14 cellular contexts compared by ENCODE assay signal in the genomic region with DNA sequence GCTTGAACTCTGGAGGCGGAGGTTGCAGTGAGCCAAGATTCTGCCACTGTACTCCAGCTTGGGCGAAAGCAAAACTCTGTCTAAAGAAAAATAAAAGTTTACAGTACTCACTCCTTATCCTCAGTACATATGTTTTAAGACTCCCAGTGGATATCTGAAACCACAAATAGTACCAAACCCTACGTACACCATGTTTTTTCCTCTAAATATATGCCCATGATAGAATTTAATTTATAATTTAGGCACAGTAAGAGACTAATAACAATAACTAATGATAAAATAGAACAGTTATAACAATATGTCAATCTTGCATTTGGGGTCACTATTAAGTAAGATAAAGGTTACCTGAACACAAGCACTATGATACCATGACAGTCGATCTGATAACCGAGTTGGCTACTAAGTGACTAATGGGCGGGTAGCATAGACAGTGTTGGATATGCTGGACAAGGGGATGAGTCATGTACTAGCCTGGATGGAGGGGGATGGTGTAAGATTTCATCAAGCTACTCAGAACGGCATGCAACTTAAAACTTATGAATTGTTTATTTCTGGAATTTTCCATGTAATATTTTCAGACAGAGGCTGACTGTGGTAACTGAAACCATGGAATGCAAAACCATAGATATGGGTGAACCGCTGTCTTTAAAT. TPM values are rescaled to one million over a fixed set of nuclear protein-coding genes. Genes with fewer than 3 reads are reported as not detected.
A peak's percentile ranks its signal among the peaks of the same experiment; 100 is the strongest.
DNase-seq lines count a peak whose midpoint lies in the region; ATAC-seq and TF ChIP-seq lines count a peak whose summit lies in the region.
"Had no signal": no experiment of that assay in that cellular context is flagged by ENCODE, and none has a peak within 500 bp of the region (broad histone marks: within the 10 kb centered on the region; RNA-seq: fewer than 3 reads in every experiment).

No MANE protein-coding gene starts in this region.

- no peaks in the 10 kb centered on the region for H3K9me3 ChIP-seq in endodermal cell (ENCODE audit: control insufficient read depth, low read length)
- H3K9me3 ChIP-seq: ascending aorta, thoracic aorta had no signal

- H2AK5ac ChIP-seq in mesendoderm (ENCODE audit: low read length) = no peak overlapping the region

- no peak overlapping the region for H3K4ac ChIP-seq in mesendoderm (ENCODE audit: low read depth, low read length)

- no peak overlapping the region for H4K5ac ChIP-seq in mesendoderm (ENCODE audit: low read length)

- peaks cover 46% of the 10 kb centered on the region for H3K36me3 Mint-ChIP-seq in endodermal cell (ENCODE audit: low read depth)
- H3K36me3 Mint-ChIP-seq in osteocyte (ENCODE audit: unreplicated experiment) = peaks cover 33% of the 10 kb centered on the region
- peaks cover 25% of the 10 kb centered on the region for H3K36me3 Mint-ChIP-seq in activated T-cell treated with anti-CD3 and anti-CD28 coated beads, Interleukin-2, amount 50 U/mL, for 4 hours (ENCODE audit: insufficient read depth)

- H3K4me3 ChIP-seq in endodermal cell (ENCODE audit: low read length) (peak overlapping the region; percentile 10), mesendoderm (ENCODE audit: low read length) (no peak overlapping the region)
- H3K4me3 ChIP-seq: ascending aorta, thoracic aorta had no signal

- no peak overlapping the region for H2BK15ac ChIP-seq in mesendoderm (replicated peaks; ENCODE audit: low read depth)

- no peak overlapping the region for H3K23ac ChIP-seq in mesendoderm (ENCODE audit: low read length)

- H3K9ac ChIP-seq in endodermal cell (ENCODE audit: extremely low read depth, low read length, poor library complexity, severe bottlenecking) = no peak overlapping the region
- H3K9ac ChIP-seq in mesendoderm (ENCODE audit: low read length) = no peak overlapping the region

- no peak overlapping the region for H3K27ac ChIP-seq in endodermal cell (ENCODE audit: low read depth, low read length)
- no peak overlapping the region for H3K27ac ChIP-seq in mesendoderm (ENCODE audit: low read depth, low read length)
- H3K27ac ChIP-seq: ascending aorta, thoracic aorta had no signal

- no peaks in the 10 kb centered on the region for H3K79me2 ChIP-seq in mesendoderm (ENCODE audit: control insufficient read depth, insufficient read depth, low read length)

- H3K27me3 ChIP-seq in endodermal cell (ENCODE audit: control insufficient read depth, insufficient read depth, low read length, poor library complexity, severe bottlenecking) (no peaks in the 10 kb centered on the region), mesendoderm (ENCODE audit: insufficient read depth, low read length, poor library complexity) (no peaks in the 10 kb centered on the region)
- H3K27me3 ChIP-seq: ascending aorta had no signal

- peaks cover 2% of the 10 kb centered on the region for H3K9me3 Mint-ChIP-seq in endodermal cell
- no peaks in the 10 kb centered on the region for H3K9me3 Mint-ChIP-seq in osteocyte (ENCODE audit: unreplicated experiment)
- H3K9me3 Mint-ChIP-seq in activated T-cell treated with anti-CD3 and anti-CD28 coated beads, Interleukin-2, amount 50 U/mL, for 4 hours = no peaks in the 10 kb centered on the region
- H3K9me3 Mint-ChIP-seq: naive B cell had no signal

- no peaks in the 10 kb centered on the region for H3K79me1 ChIP-seq in mesendoderm (ENCODE audit: low read length)

- no peak overlapping the region for H3K27ac Mint-ChIP-seq in endodermal cell
- peak overlapping the region; percentile 50 for H3K27ac Mint-ChIP-seq in osteocyte (ENCODE audit: unreplicated experiment)
- H3K27ac Mint-ChIP-seq: naive B cell had no signal

- TF ChIP-seq CTCF in endodermal cell (conservative IDR thresholded peaks at IDR 0.05) = no peak
- no peak for TF ChIP-seq CTCF in osteocyte (IDR thresholded peaks at IDR 0.05)

- H3K27me3 Mint-ChIP-seq in endodermal cell (ENCODE audit: insufficient read depth) (no peaks in the 10 kb centered on the region), osteocyte (ENCODE audit: unreplicated experiment) (no peaks in the 10 kb centered on the region)
- H3K27me3 Mint-ChIP-seq in activated T-cell treated with anti-CD3 and anti-CD28 coated beads, Interleukin-2, amount 50 U/mL, for 4 hours (ENCODE audit: low read depth) = no peaks in the 10 kb centered on the region
- H3K27me3 Mint-ChIP-seq: naive B cell had no signal

- H3K4me2 ChIP-seq in mesendoderm (ENCODE audit: low read length) = no peak overlapping the region

- H3K4me1 ChIP-seq in endodermal cell (ENCODE audit: control insufficient read depth, insufficient read depth, low read length) = no peaks in the 10 kb centered on the region
- H3K4me1 ChIP-seq in mesendoderm (ENCODE audit: control insufficient read depth, low read depth, low read length) = no peaks in the 10 kb centered on the region
- H3K4me1 ChIP-seq: ascending aorta had no signal

- H3K4me1 Mint-ChIP-seq in endodermal cell (no peaks in the 10 kb centered on the region), osteocyte (ENCODE audit: unreplicated experiment) (peaks cover 12% of the 10 kb centered on the region)
- no peaks in the 10 kb centered on the region for H3K4me1 Mint-ChIP-seq in activated T-cell treated with anti-CD3 and anti-CD28 coated beads, Interleukin-2, amount 50 U/mL, for 4 hours (ENCODE audit: low read depth)
- H3K4me1 Mint-ChIP-seq: naive B cell had no signal

- no peak for ATAC-seq in activated T-cell treated with anti-CD3 and anti-CD28 coated beads, Interleukin-2, amount 50 U/mL, for 4 hours
- ATAC-seq in GM21360 (IDR thresholded peaks at IDR 0.05; ENCODE audit: unreplicated experiment) = no peak

- DNase-seq in Daoy (ENCODE audit: low read depth) (peak; percentile 91), RKO (ENCODE audit: low spot score) (peak; percentile 58), endodermal cell (no peak), osteocyte (ENCODE audit: extremely low spot score, unreplicated experiment) (no peak), mesendoderm (no peak), kidney glomerular epithelial cell (lab: John Stamatoyannopoulos, UW) (no peak)
- DNase-seq in activated T-cell treated with anti-CD3 and anti-CD28 coated beads, Interleukin-2, amount 50 U/mL, for 4 hours = no peak
- DNase-seq: activated CD8-positive, alpha-beta memory T cell treated with anti-CD3 and anti-CD28 coated beads for 24 hours; naive B cell; NCI-H1436 treated with DMSO at 0.1 percent for 48 hours; stimulated activated CD4-positive, alpha-beta T cell treated with anti-CD3 and anti-CD28 coated beads, Interleukin-2, amount 100 ng/mL, for 24 hours had no signal

- H3K4me3 Mint-ChIP-seq in endodermal cell = no peak overlapping the region
- H3K4me3 Mint-ChIP-seq in osteocyte (ENCODE audit: unreplicated experiment) = no peak overlapping the region
- no peak overlapping the region for H3K4me3 Mint-ChIP-seq in activated T-cell treated with anti-CD3 and anti-CD28 coated beads, Interleukin-2, amount 50 U/mL, for 4 hours

- H4K8ac ChIP-seq in mesendoderm (ENCODE audit: low read depth, low read length) = no peak overlapping the region

- H2BK5ac ChIP-seq in mesendoderm (ENCODE audit: low read length) = no peak overlapping the region

- WGBS in endodermal cell (ENCODE audit: insufficient coverage in 1 of 2, insufficient read length in 1 of 2), 2 experiments = 95 to 99% methylated on average over 7 to 8 of the region's 8 CpGs
- no CpG with 5 or more reads among the region's 8 CpGs for WGBS in mesendoderm (ENCODE audit: extremely low coverage, insufficient coverage, low lambda C conversion rate)

- H3K36me3 ChIP-seq in endodermal cell (ENCODE audit: control insufficient read depth, insufficient read depth, low read length) (peaks cover 46% of the 10 kb centered on the region), mesendoderm (ENCODE audit: control insufficient read depth, insufficient read depth, low read length) (no peaks in the 10 kb centered on the region)

- H3K18ac ChIP-seq in mesendoderm (ENCODE audit: low read length) = no peak overlapping the region

- no peak overlapping the region for H3K56ac ChIP-seq in mesendoderm (ENCODE audit: low read length)

- no peak overlapping the region for H2BK120ac ChIP-seq in mesendoderm (ENCODE audit: low read depth, low read length)

RNA-seq across cellular contexts. Expression of a gene that starts 43.7 kb away (rescaled TPM):
- 29.6 and 31.5 TPM in 2 replicates for total RNA-seq in Daoy (2014; rRNA removed; shearing (Covaris generic))
- total RNA-seq in endodermal cell = 10 to 100 TPM; 18.0 to 18.2 TPM
- polyA plus RNA-seq in endodermal cell (2013, experiment 1 of 2) = 20.1 TPM
- polyA plus RNA-seq in endodermal cell (2013, experiment 2 of 2) = 18.2 TPM
- 22.0 and 22.4 TPM in 2 replicates for total RNA-seq in osteocyte
- 10 to 100 TPM in 1 of 3 donors, 1 to 10 TPM in 2; 8.1 to 10.1 (median 9.1) TPM for total RNA-seq in activated T-cell treated with anti-CD3 and anti-CD28 coated beads, Interleukin-2, amount 50 U/mL, for 4 hours
- 11.8 TPM for polyA plus RNA-seq in mesendoderm (2013, experiment 1 of 2)
- 15.3 TPM for polyA plus RNA-seq in mesendoderm (2013, experiment 2 of 2)

RNA-seq across cellular contexts. Expression of a gene that starts 44.4 kb away (rescaled TPM):
- 322 and 342 TPM in 2 replicates for total RNA-seq in Daoy (2014; rRNA removed; shearing (Covaris generic))
- total RNA-seq in endodermal cell (100 to 1,000 TPM; 111 to 122 TPM), osteocyte (129 and 130 TPM in 2 replicates)
- polyA plus RNA-seq in endodermal cell (2013, experiment 1 of 2) = 119 TPM
- polyA plus RNA-seq in endodermal cell (2013, experiment 2 of 2) = 112 TPM
- total RNA-seq in activated T-cell treated with anti-CD3 and anti-CD28 coated beads, Interleukin-2, amount 50 U/mL, for 4 hours = 100 to 1,000 TPM; 247 to 263 (median 259) TPM
- 93.5 TPM for polyA plus RNA-seq in mesendoderm (2013, experiment 1 of 2)
- polyA plus RNA-seq in mesendoderm (2013, experiment 2 of 2) = 91.3 TPM

Comparison
In these comparisons a context has a peak if more than half of its experiments do, and no peak if none do; other contexts are left out.
1. DNase-seq: peak in Daoy (single experiment) and RKO (single experiment); none in endodermal cell (single experiment), osteocyte (single experiment), activated T-cell treated with anti-CD3 and anti-CD28 coated beads, Interleukin-2, amount 50 U/mL, for 4 hours (single experiment), mesendoderm (single experiment) and kidney glomerular epithelial cell (single experiment).